ENCODE assay signal across 9 cellular contexts in genomic region chr7:68400783-68401182, GRCh38.
"Had no signal": no experiment of that assay in that cellular context is flagged by ENCODE, and none has a peak within 500 bp of the region (broad histone marks: within the 10 kb centered on the region; RNA-seq: fewer than 3 reads in every experiment).

No MANE protein-coding gene starts in this region.

- DNase-seq: GM23248, GOT3, H9, HCEC 1CT, Karpas-422, KBM-7 had no signal

- H3K9ac ChIP-seq: GM23248, KMS-11 had no signal

- FAIRE-seq: H54, HTR-8/SVneo had no signal

- H2AFZ ChIP-seq: GM23248 had no signal

- H3K27ac ChIP-seq: GM23248, KMS-11 had no signal

- H3K4me2 ChIP-seq: KMS-11 had no signal

- H3K4me3 ChIP-seq: GM23248 had no signal
